Comparison of ENCODE assay signal across 13 cellular contexts in the genomic region with DNA sequence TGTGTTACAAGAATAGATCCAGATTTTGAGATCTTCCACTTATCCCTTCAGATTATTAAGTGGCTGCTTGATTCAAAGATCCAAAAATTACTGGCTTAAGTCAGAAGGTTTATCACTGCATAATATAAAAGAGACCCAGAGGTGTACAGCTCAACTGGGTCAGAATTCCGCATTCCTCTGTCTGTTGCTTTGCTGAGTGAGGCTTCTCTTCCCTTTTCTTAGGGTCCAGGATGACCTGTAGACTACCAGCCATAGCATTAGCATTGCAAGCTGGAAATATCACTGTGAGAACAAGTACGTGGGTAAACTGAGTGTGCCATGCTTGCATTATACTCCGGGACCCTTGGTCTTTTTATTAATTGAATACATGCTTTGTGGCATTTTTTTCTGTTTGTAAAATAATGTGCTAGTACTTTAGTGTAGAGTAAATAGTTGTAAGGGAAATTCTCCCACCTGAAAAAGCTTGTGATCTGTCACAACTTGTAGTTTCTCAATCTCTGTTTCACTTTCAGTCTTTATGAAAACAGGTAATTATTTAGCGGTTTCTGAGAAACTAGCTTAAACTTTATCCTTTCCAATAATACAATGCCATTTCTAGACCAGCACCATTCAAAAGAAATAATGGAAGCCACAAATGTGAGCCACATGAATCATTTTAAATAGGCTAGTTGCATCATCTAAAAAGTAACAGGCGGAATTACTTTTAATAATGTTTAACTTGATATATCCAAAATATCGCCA.
DNase-seq lines count a peak whose midpoint lies in the region; ATAC-seq and TF ChIP-seq lines count a peak whose summit lies in the region.
"Had no signal": no experiment of that assay in that cellular context is flagged by ENCODE, and none has a peak within 500 bp of the region (broad histone marks: within the 10 kb centered on the region; RNA-seq: fewer than 3 reads in every experiment).

No MANE protein-coding gene starts in this region.

- no peaks in the 10 kb centered on the region for H3K9me3 Mint-ChIP-seq in activated CD8-positive, alpha-beta memory T cell treated with anti-CD3 and anti-CD28 coated beads, Interleukin-2, amount 10 ng/mL, durations not matched to agents 7 days and 5 days (ENCODE audit: low read depth)
- no peaks in the 10 kb centered on the region for H3K9me3 Mint-ChIP-seq in T-helper 1 cell treated with Interleukin-12 subunit alpha and Interleukin-12 subunit beta and Interleukin-4 antibody, amounts not matched to agents 30 μg/mL and 1 μg/mL, for 36 hours
- H3K9me3 Mint-ChIP-seq: brain had no signal

- in situ Hi-C loops in gastrocnemius medialis (cut with MboI; ENCODE audit: low sequenced_read_pairs in 4 of 4): loop anchor here (5.0 to 25.0 kb wide), 4 partner anchors 255 to 478 kb away; no protein-coding TSS in a partner anchor

- intact Hi-C loops in gastrocnemius medialis (cut with DNase I; ENCODE audit: low total_unique reads): loop anchor here (5.0 kb wide), 1 partner anchor 37 kb away; no protein-coding TSS in a partner anchor
- intact Hi-C loops in esophagus squamous epithelium (cut with DNase I): no loop called here

- peaks cover 2% of the 10 kb centered on the region for H3K36me3 Mint-ChIP-seq in activated CD8-positive, alpha-beta memory T cell treated with anti-CD3 and anti-CD28 coated beads, Interleukin-2, amount 10 ng/mL, durations not matched to agents 7 days and 5 days
- H3K36me3 Mint-ChIP-seq in T-helper 1 cell treated with Interleukin-12 subunit alpha and Interleukin-12 subunit beta and Interleukin-4 antibody, amounts not matched to agents 30 μg/mL and 1 μg/mL, for 36 hours (ENCODE audit: low read depth): peaks cover 2% of the 10 kb centered on the region

- peaks cover 17 to 24% of the 10 kb centered on the region in 2 donors for H3K4me1 ChIP-seq in gastrocnemius medialis
- H3K4me1 ChIP-seq in esophagus squamous epithelium: peaks cover 0 to 24% (median 10%) of the 10 kb centered on the region in 3 donors

- H3K27ac Mint-ChIP-seq in activated CD8-positive, alpha-beta memory T cell treated with anti-CD3 and anti-CD28 coated beads, Interleukin-2, amount 10 ng/mL, durations not matched to agents 7 days and 5 days: peak overlapping the region; percentile 88
- peak overlapping the region; percentile 78 for H3K27ac Mint-ChIP-seq in T-helper 1 cell treated with Interleukin-12 subunit alpha and Interleukin-12 subunit beta and Interleukin-4 antibody, amounts not matched to agents 30 μg/mL and 1 μg/mL, for 36 hours

- CTCF ChIA-PET in activated CD8-positive, alpha-beta memory T cell treated with anti-CD3 and anti-CD28 coated beads, Interleukin-2, amount 10 ng/mL, durations not matched to agents 7 days and 5 days (lab: Charles Lee): interaction anchor here (0.8 to 5.4 kb wide), 36 partner anchors 9 to 477 kb away, joined by 3 to 52 read pairs (median 4); partner anchors contain the start of gene TNRC6C

- peak overlapping the region; percentile 63 for H3K4me3 Mint-ChIP-seq in activated CD8-positive, alpha-beta memory T cell treated with anti-CD3 and anti-CD28 coated beads, Interleukin-2, amount 10 ng/mL, durations not matched to agents 7 days and 5 days
- peak overlapping the region; percentile 64 for H3K4me3 Mint-ChIP-seq in T-helper 1 cell treated with Interleukin-12 subunit alpha and Interleukin-12 subunit beta and Interleukin-4 antibody, amounts not matched to agents 30 μg/mL and 1 μg/mL, for 36 hours

- no peak for TF ChIP-seq CTCF in gastrocnemius medialis (IDR thresholded peaks at IDR 0.05 in 4 of 5, conservative IDR thresholded peaks at IDR 0.05 in 1 of 5)
- no peak for TF ChIP-seq CTCF in esophagus squamous epithelium (IDR thresholded peaks at IDR 0.05)

- 45 to 49% methylated on average over 6 of the region's 6 CpGs for WGBS in esophagus squamous epithelium, 2 donors

- no peak for DNase-seq in activated CD8-positive, alpha-beta memory T cell treated with anti-CD3 and anti-CD28 coated beads, Interleukin-2, amount 10 ng/mL, durations not matched to agents 7 days and 5 days
- DNase-seq in activated CD8-positive, alpha-beta memory T cell treated with anti-CD3 and anti-CD28 coated beads for 24 hours: no peak
- DNase-seq in gastrocnemius medialis (no peak), cerebellum (ENCODE audit: low spot score) (no peak), esophagus squamous epithelium (lab: John Stamatoyannopoulos, UW) (no peak), NCI-H2227 (lab: John Stamatoyannopoulos, UW; ENCODE audit: unreplicated experiment) (no peak)
- DNase-seq: NCI-H1930, nucleus accumbens had no signal

- H3K4me3 ChIP-seq in gastrocnemius medialis: no peak overlapping the region
- H3K4me3 ChIP-seq in esophagus squamous epithelium: no peak overlapping the region
- H3K4me3 ChIP-seq: GM23248, smooth muscle cell had no signal

- H3K9me3 ChIP-seq in gastrocnemius medialis: no peaks in the 10 kb centered on the region
- no peaks in the 10 kb centered on the region for H3K9me3 ChIP-seq in esophagus squamous epithelium

- ATAC-seq in activated CD8-positive, alpha-beta memory T cell treated with anti-CD3 and anti-CD28 coated beads, Interleukin-2, amount 10 ng/mL, durations not matched to agents 7 days and 5 days: peak; percentile 54
- ATAC-seq in GM21529 (IDR thresholded peaks at IDR 0.05; ENCODE audit: unreplicated experiment) (peak; percentile 49), gastrocnemius medialis (no peak)

- no peak for TF ChIP-seq POLR2A in gastrocnemius medialis (IDR thresholded peaks at IDR 0.05)
- TF ChIP-seq POLR2A in esophagus squamous epithelium (IDR thresholded peaks at IDR 0.05): no peak

- peaks cover 19% of the 10 kb centered on the region for H3K4me1 Mint-ChIP-seq in activated CD8-positive, alpha-beta memory T cell treated with anti-CD3 and anti-CD28 coated beads, Interleukin-2, amount 10 ng/mL, durations not matched to agents 7 days and 5 days
- peaks cover 25% of the 10 kb centered on the region for H3K4me1 Mint-ChIP-seq in T-helper 1 cell treated with Interleukin-12 subunit alpha and Interleukin-12 subunit beta and Interleukin-4 antibody, amounts not matched to agents 30 μg/mL and 1 μg/mL, for 36 hours (ENCODE audit: low read depth)

- no peaks in the 10 kb centered on the region for H3K27me3 ChIP-seq in gastrocnemius medialis
- H3K27me3 ChIP-seq in esophagus squamous epithelium: no peaks in the 10 kb centered on the region

- no peaks in the 10 kb centered on the region for H3K36me3 ChIP-seq in gastrocnemius medialis
- peaks cover 0 to 11% (median 0%) of the 10 kb centered on the region in 3 donors for H3K36me3 ChIP-seq in esophagus squamous epithelium

- no peaks in the 10 kb centered on the region for H3K27me3 Mint-ChIP-seq in activated CD8-positive, alpha-beta memory T cell treated with anti-CD3 and anti-CD28 coated beads, Interleukin-2, amount 10 ng/mL, durations not matched to agents 7 days and 5 days
- H3K27me3 Mint-ChIP-seq in T-helper 1 cell treated with Interleukin-12 subunit alpha and Interleukin-12 subunit beta and Interleukin-4 antibody, amounts not matched to agents 30 μg/mL and 1 μg/mL, for 36 hours (ENCODE audit: low read depth): no peaks in the 10 kb centered on the region
- H3K27me3 Mint-ChIP-seq: brain had no signal

- H3K27ac ChIP-seq in gastrocnemius medialis (peak overlapping the region; percentile 37 to 69 (median 54)), esophagus squamous epithelium (no peak overlapping the region)
- H3K27ac ChIP-seq: GM23248 had no signal

Comparison
In these comparisons a context has a peak if more than half of its experiments do, and no peak if none do; other contexts are left out.
1. ATAC-seq: peak in activated CD8-positive, alpha-beta memory T cell treated with anti-CD3 and anti-CD28 coated beads, Interleukin-2, amount 10 ng/mL, durations not matched to agents 7 days and 5 days (single experiment) and GM21529 (single experiment); none in gastrocnemius medialis (0 of 2).
2. H3K27ac ChIP-seq: peak in gastrocnemius medialis (4 of 4); none in esophagus squamous epithelium (0 of 4).